In the genomic region with DNA sequence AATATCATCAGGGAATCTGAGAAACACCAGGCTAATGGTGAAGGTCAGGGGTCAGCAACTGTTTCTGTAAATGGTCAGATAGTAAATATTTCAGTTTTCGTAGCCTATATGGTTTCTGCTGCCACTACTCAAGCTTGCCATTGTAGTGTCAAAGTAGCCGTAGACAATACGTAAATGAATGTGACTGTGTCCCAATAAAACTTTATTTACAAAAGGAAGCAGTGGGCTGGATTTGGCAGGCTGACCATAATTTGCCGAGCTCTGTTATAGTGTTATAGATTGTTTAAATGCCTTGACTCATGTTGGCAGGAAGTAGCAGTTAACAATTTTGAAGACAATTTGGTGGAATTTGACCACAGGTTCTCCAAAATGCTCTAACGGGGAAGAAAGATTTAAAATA, we compare ENCODE assay signal across 9 cellular contexts.
A peak's percentile ranks its signal among the peaks of the same experiment; 100 is the strongest.
DNase-seq lines count a peak whose midpoint lies in the region; ATAC-seq and TF ChIP-seq lines count a peak whose summit lies in the region.
"Had no signal": no experiment of that assay in that cellular context is flagged by ENCODE, and none has a peak within 500 bp of the region (broad histone marks: within the 10 kb centered on the region; RNA-seq: fewer than 3 reads in every experiment).

No MANE protein-coding gene starts in this region.

- peak overlapping the region; percentile 78 for H3K27ac Mint-ChIP-seq in CD8-positive, alpha-beta T cell
- H3K27ac Mint-ChIP-seq in chondrocyte (ENCODE audit: unreplicated experiment) (peak overlapping the region; percentile 65), natural killer cell (peak overlapping the region; percentile 81 to 84)

- POLR2A ChIA-PET in CD8-positive, alpha-beta T cell (lab: Charles Lee): interaction anchor here (0.5 to 2.1 kb wide), 4 partner anchors 13 to 281 kb away, joined by 3 to 6 read pairs (median 4); no protein-coding TSS in a partner anchor

- H3K27me3 ChIP-seq in CD8-positive, alpha-beta T cell (ENCODE audit: insufficient read depth, low read length): no peaks in the 10 kb centered on the region
- no peaks in the 10 kb centered on the region for H3K27me3 ChIP-seq in dorsolateral prefrontal cortex

- no peak overlapping the region for H3K27ac ChIP-seq in CD8-positive, alpha-beta T cell (ENCODE audit: low read depth, low read length)
- H3K27ac ChIP-seq in dorsolateral prefrontal cortex: peak overlapping the region in 8 of 59 donors; percentile 1 to 43 (median 26)
- H3K27ac ChIP-seq: parathyroid adenoma had no signal

- no peaks in the 10 kb centered on the region for H3K9me3 Mint-ChIP-seq in CD8-positive, alpha-beta T cell
- H3K9me3 Mint-ChIP-seq in chondrocyte (ENCODE audit: low read depth) (peaks cover 2% of the 10 kb centered on the region), natural killer cell (no peaks in the 10 kb centered on the region)

- intact Hi-C loops in CD8-positive, alpha-beta T cell (cut with DNase I, micrococcal nuclease): no loop called here
- intact Hi-C loops in natural killer cell (cut with micrococcal nuclease) (no loop called here), dorsolateral prefrontal cortex (cut with DNase I) (no loop called here)

- H3K36me3 Mint-ChIP-seq in CD8-positive, alpha-beta T cell: peaks cover 93% of the 10 kb centered on the region
- peaks cover 51% of the 10 kb centered on the region for H3K36me3 Mint-ChIP-seq in chondrocyte (ENCODE audit: low read depth)
- H3K36me3 Mint-ChIP-seq in natural killer cell: peaks cover under 1% of the 10 kb centered on the region

- peaks cover 41% of the 10 kb centered on the region for H3K36me3 ChIP-seq in CD8-positive, alpha-beta T cell (ENCODE audit: insufficient read depth, low read length)

- H3K27me3 Mint-ChIP-seq in CD8-positive, alpha-beta T cell (ENCODE audit: low read depth): no peaks in the 10 kb centered on the region
- H3K27me3 Mint-ChIP-seq in chondrocyte (ENCODE audit: low read depth) (no peaks in the 10 kb centered on the region), natural killer cell (ENCODE audit: low read depth in 2 of 2) (no peaks in the 10 kb centered on the region)

- H3K4me1 Mint-ChIP-seq in CD8-positive, alpha-beta T cell (ENCODE audit: low read depth): peaks cover 96% of the 10 kb centered on the region
- peaks cover 71% of the 10 kb centered on the region for H3K4me1 Mint-ChIP-seq in chondrocyte (ENCODE audit: low read depth)
- H3K4me1 Mint-ChIP-seq in natural killer cell: peaks cover 69% of the 10 kb centered on the region in 2 donors

- ATAC-seq in CD8-positive, alpha-beta T cell: no peak
- peak in 2 of 3 donors; percentile 35 to 54 for ATAC-seq in natural killer cell

- CTCF ChIA-PET in CD8-positive, alpha-beta T cell (lab: Charles Lee): interaction anchor here (1.5 kb wide), 2 partner anchors 26 to 63 kb away, joined by 3 read pairs; no protein-coding TSS in a partner anchor

- no peaks in the 10 kb centered on the region for H3K9me3 ChIP-seq in CD8-positive, alpha-beta T cell (ENCODE audit: low read length)

- peaks cover 69% of the 10 kb centered on the region for H3K4me1 ChIP-seq in CD8-positive, alpha-beta T cell (ENCODE audit: insufficient read depth, low read length)
- H3K4me1 ChIP-seq: parathyroid adenoma had no signal

- DNase-seq in CD8-positive, alpha-beta T cell: no peak
- DNase-seq in LoVo (ENCODE audit: low spot score) (peak; percentile 41), chondrocyte (ENCODE audit: low spot score) (no peak), natural killer cell (no peak), dorsolateral prefrontal cortex (no peak), NCI-H774 (lab: John Stamatoyannopoulos, UW) (no peak), SK-N-DZ (ENCODE audit: low spot score) (no peak), NCI-H526 (lab: John Stamatoyannopoulos, UW) (no peak)

- no peak for TF ChIP-seq CTCF in CD8-positive, alpha-beta T cell (IDR thresholded peaks at IDR 0.05)
- TF ChIP-seq CTCF in chondrocyte (IDR thresholded peaks at IDR 0.05) (no peak), natural killer cell (IDR thresholded peaks at IDR 0.05) (no peak), dorsolateral prefrontal cortex (IDR thresholded peaks at IDR 0.05 in 54 of 56, conservative IDR thresholded peaks at IDR 0.05 in 2 of 56; ENCODE audit: low read depth in 1 of 56, partially characterized antibody in 56 of 56) (no peak)

- H3K4me3 ChIP-seq in CD8-positive, alpha-beta T cell (ENCODE audit: low read depth, low read length): no peak overlapping the region
- no peak overlapping the region for H3K4me3 ChIP-seq in dorsolateral prefrontal cortex

- H3K4me3 Mint-ChIP-seq in CD8-positive, alpha-beta T cell: no peak overlapping the region
- H3K4me3 Mint-ChIP-seq in chondrocyte (ENCODE audit: unreplicated experiment) (no peak overlapping the region), natural killer cell (peak overlapping the region; percentile 26)
